In genomic region chr15:72306211-72306785, GRCh38 we compare ENCODE assay signal across 9 cellular contexts. TPM values are rescaled to one million over a fixed set of nuclear protein-coding genes. Genes with fewer than 3 reads are reported as not detected.
DNase-seq lines count a peak whose midpoint lies in the region; ATAC-seq and TF ChIP-seq lines count a peak whose summit lies in the region.
"Had no signal": no experiment of that assay in that cellular context is flagged by ENCODE, and none has a peak within 500 bp of the region (broad histone marks: within the 10 kb centered on the region; RNA-seq: fewer than 3 reads in every experiment).

No MANE protein-coding gene starts in this region.

- no peaks in the 10 kb centered on the region for H3K79me2 ChIP-seq in trophoblast cell (ENCODE audit: control insufficient read depth, insufficient read depth, low read length, poor library complexity)

- no peak overlapping the region for H3K4me3 ChIP-seq in trophoblast cell (ENCODE audit: low read depth, low read length)
- H3K4me3 ChIP-seq: uterus had no signal

- H2BK5ac ChIP-seq in trophoblast cell (ENCODE audit: low read depth, low read length, poor library complexity) = no peak overlapping the region

- no peaks in the 10 kb centered on the region for H3K27me3 Mint-ChIP-seq in T-helper 17 cell

- H2BK12ac ChIP-seq in trophoblast cell (ENCODE audit: low read length) = no peak overlapping the region

- peak overlapping the region; percentile 61 for H3K4me3 Mint-ChIP-seq in T-helper 17 cell

- H2AFZ ChIP-seq in trophoblast cell (ENCODE audit: insufficient read depth, low read length, poor library complexity) = no peak overlapping the region

- peaks cover 3% of the 10 kb centered on the region for H3K36me3 Mint-ChIP-seq in T-helper 17 cell (ENCODE audit: low read depth)

- H4K8ac ChIP-seq in trophoblast cell (ENCODE audit: low read depth, low read length) = no peak overlapping the region

- H4K12ac ChIP-seq in trophoblast cell (ENCODE audit: low read depth, low read length) = no peak overlapping the region

- no peaks in the 10 kb centered on the region for H3K36me3 ChIP-seq in trophoblast cell (ENCODE audit: control insufficient read depth in 1 of 2, insufficient read depth in 2 of 2, low read length in 2 of 2)
- H3K36me3 ChIP-seq: uterus had no signal

- no peak overlapping the region for H2BK120ac ChIP-seq in trophoblast cell (ENCODE audit: insufficient read depth, low read length, poor library complexity)

- intact Hi-C loops in posterior cingulate gyrus (cut with DNase I) = no loop called here

- H2AK5ac ChIP-seq in trophoblast cell (ENCODE audit: low read length) = no peak overlapping the region

- TF ChIP-seq CTCF in GM10266 (IDR thresholded peaks at IDR 0.05; ENCODE audit: control insufficient read depth, insufficient read depth, low read depth, missing control alignments) = no peak

- ATAC-seq in T-helper 17 cell (peak; percentile 88), GM18861 (IDR thresholded peaks at IDR 0.05; ENCODE audit: unreplicated experiment) (no peak)

- no peaks in the 10 kb centered on the region for H3K79me1 ChIP-seq in trophoblast cell (ENCODE audit: low read length)

- no CpG with 5 or more reads among the region's 10 CpGs for WGBS in trophoblast cell (ENCODE audit: extremely low coverage, insufficient coverage, insufficient read length)

- H3K27ac ChIP-seq in caudate nucleus (ENCODE audit: low read depth, low read length) (peak overlapping the region; percentile 95), trophoblast cell (ENCODE audit: low read depth, low read length) (no peak overlapping the region)
- H3K27ac ChIP-seq: uterus had no signal

- peak overlapping the region; percentile 91 for H3K27ac Mint-ChIP-seq in T-helper 17 cell

- H3K4me1 Mint-ChIP-seq in T-helper 17 cell = peaks cover 20% of the 10 kb centered on the region

- H3K9me3 ChIP-seq in T-helper 17 cell (ENCODE audit: control insufficient read depth, low read length, poor library complexity, severe bottlenecking) (no peaks in the 10 kb centered on the region), trophoblast cell (ENCODE audit: insufficient read depth, low read depth, low read length) (peaks cover 2% of the 10 kb centered on the region)
- H3K9me3 ChIP-seq: uterus had no signal

- DNase-seq in NK-92 treated with Interleukin-12 subunit alpha and Interleukin-12 subunit beta, amount 100 ng/mL, for 24 hours (lab: John Stamatoyannopoulos, UW) = peak; percentile 74
- DNase-seq in NK-92 (lab: John Stamatoyannopoulos, UW; ENCODE audit: unreplicated experiment) (no peak), T-helper 17 cell (peak in 2 of 3 donors; percentile 29 to 38), caudate nucleus (lab: John Stamatoyannopoulos, UW) (peak in 51 of 61 donors; percentile 9 to 97 (median 65)), posterior cingulate gyrus (peak; percentile 29 to 93 (median 70)), trophoblast cell (no peak), GM10266 (ENCODE audit: extremely low spot score) (no peak)

- H3K18ac ChIP-seq in trophoblast cell (ENCODE audit: low read length) = no peak overlapping the region

- no peak overlapping the region for H3K4ac ChIP-seq in trophoblast cell (ENCODE audit: low read depth, low read length)

- no peak overlapping the region for H4K91ac ChIP-seq in trophoblast cell (ENCODE audit: low read depth, low read length)

- no peak overlapping the region for H3K23ac ChIP-seq in trophoblast cell (ENCODE audit: low read length)

- no peak overlapping the region for H3K14ac ChIP-seq in trophoblast cell (ENCODE audit: low read length)

- no peaks in the 10 kb centered on the region for H3K4me1 ChIP-seq in trophoblast cell (ENCODE audit: control insufficient read depth in 1 of 2, insufficient read depth in 2 of 2, low read length in 2 of 2)
- H3K4me1 ChIP-seq: uterus had no signal

- H3K4me2 ChIP-seq in trophoblast cell (ENCODE audit: low read length) = no peak overlapping the region

- no peaks in the 10 kb centered on the region for H3K27me3 ChIP-seq in trophoblast cell (ENCODE audit: insufficient read depth, low read length)
- H3K27me3 ChIP-seq: uterus had no signal

- H3K9ac ChIP-seq in trophoblast cell (ENCODE audit: low read length) = no peak overlapping the region

RNA-seq across cellular contexts. Expression of gene CELF6, which starts 13.7 kb away (rescaled TPM):
- 1 to 10 TPM; 1.4 to 1.9 TPM for total RNA-seq in T-helper 17 cell
- 0.15 and 0.29 TPM in 2 replicates for polyA plus RNA-seq in trophoblast cell (2013)

RNA-seq across cellular contexts. Expression of gene PARP6, which starts 33.9 kb away (rescaled TPM):
- total RNA-seq in T-helper 17 cell = 100 to 1,000 TPM; 109 to 112 TPM
- 38.4 and 42.8 TPM in 2 replicates for polyA plus RNA-seq in trophoblast cell (2013)

Comparison
In these comparisons a context has a peak if more than half of its experiments do, and no peak if none do; other contexts are left out.
1. DNase-seq: peak in NK-92 treated with Interleukin-12 subunit alpha and Interleukin-12 subunit beta, amount 100 ng/mL, for 24 hours (single experiment), T-helper 17 cell (2 of 3), caudate nucleus (51 of 61) and posterior cingulate gyrus (10 of 10); none in NK-92 (single experiment), trophoblast cell (0 of 2) and GM10266 (single experiment).